17 cellular contexts compared by ENCODE assay signal in the genomic region with DNA sequence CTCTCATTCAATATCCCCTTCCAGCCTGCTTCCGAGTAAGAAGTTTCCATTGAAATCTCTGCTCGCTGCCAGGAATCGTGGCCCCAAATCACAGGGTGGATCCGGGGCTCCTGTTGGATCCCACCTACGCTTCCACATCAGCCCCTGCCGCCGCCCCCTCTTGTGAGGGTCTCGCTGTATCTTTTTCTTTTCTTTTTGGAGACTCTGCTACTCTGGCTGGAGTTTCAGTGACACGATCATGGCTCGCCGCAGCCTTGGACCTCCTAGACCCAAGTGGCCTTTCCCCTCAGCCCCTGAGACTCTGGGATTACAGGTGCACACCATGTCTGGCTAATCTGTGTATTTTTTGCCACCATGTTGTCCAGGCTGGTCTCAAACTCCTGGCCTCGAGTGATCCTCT.
"Had no signal": no experiment of that assay in that cellular context is flagged by ENCODE, and none has a peak within 500 bp of the region (broad histone marks: within the 10 kb centered on the region; RNA-seq: fewer than 3 reads in every experiment).

No MANE protein-coding gene starts in this region.

- H3K9me3 ChIP-seq: body of pancreas, gastroesophageal sphincter, thoracic aorta had no signal

- H3K9me3 Mint-ChIP-seq: activated CD4-positive, alpha-beta memory T cell treated with anti-CD3 and anti-CD28 coated beads, Interleukin-2, amount 10 ng/mL, durations not matched to agents 7 days and 5 days; activated T-helper 1 cell treated with anti-CD3 and anti-CD28 coated beads, Interleukin-12 subunit alpha, Interleukin-12 subunit beta, Interleukin-2, Interleukin-4 antibody, amounts not matched to agents 30 ng/mL and 10 ng/mL and 1 ng/mL, durations not matched to agents 14 hours and 24 hours and 36 hours; stimulated activated memory B cell treated with anti-CD40 and anti-IgM and Interleukin-4, amounts not matched to agents 10 μg/mL and 1 μg/mL and 100 μg/mL, for 72 hours had no signal

- H3K27me3 ChIP-seq: body of pancreas, upper lobe of left lung had no signal

- H3K4me1 ChIP-seq: gastroesophageal sphincter, upper lobe of left lung had no signal

- H3K36me3 ChIP-seq: gastroesophageal sphincter, stomach, thoracic aorta, upper lobe of left lung had no signal

- H3K36me3 Mint-ChIP-seq: activated CD8-positive, alpha-beta memory T cell treated with anti-CD3 and anti-CD28 coated beads, Interleukin-2, amount 10 ng/mL, durations not matched to agents 7 days and 5 days; memory B cell; stimulated activated memory B cell treated with anti-CD40 and anti-IgM and Interleukin-4, amounts not matched to agents 10 μg/mL and 1 μg/mL and 100 μg/mL, for 72 hours had no signal

- H3K27ac Mint-ChIP-seq: activated CD4-positive, alpha-beta memory T cell treated with anti-CD3 and anti-CD28 coated beads, Interleukin-2, amount 10 ng/mL, durations not matched to agents 7 days and 5 days; activated CD8-positive, alpha-beta memory T cell treated with anti-CD3 and anti-CD28 coated beads, Interleukin-2, amount 10 ng/mL, durations not matched to agents 7 days and 5 days; activated naive CD8-positive, alpha-beta T cell treated with anti-CD3 and anti-CD28 coated beads, Interleukin-2, amount 50 U/mL, for 24 hours; activated T-helper 1 cell treated with anti-CD3 and anti-CD28 coated beads, Interleukin-12 subunit alpha, Interleukin-12 subunit beta, Interleukin-2, Interleukin-4 antibody, amounts not matched to agents 30 ng/mL and 10 ng/mL and 1 ng/mL, durations not matched to agents 14 hours and 24 hours and 36 hours; memory B cell; stimulated activated memory B cell treated with anti-CD40 and anti-IgM and Interleukin-4, amounts not matched to agents 10 μg/mL and 1 μg/mL and 100 μg/mL, for 72 hours had no signal

- ATAC-seq: gastroesophageal sphincter, left colon had no signal

- H3K4me3 Mint-ChIP-seq: activated CD4-positive, alpha-beta memory T cell treated with anti-CD3 and anti-CD28 coated beads, Interleukin-2, amount 10 ng/mL, durations not matched to agents 7 days and 5 days; activated CD8-positive, alpha-beta memory T cell treated with anti-CD3 and anti-CD28 coated beads, Interleukin-2, amount 10 ng/mL, durations not matched to agents 7 days and 5 days; activated naive CD8-positive, alpha-beta T cell treated with anti-CD3 and anti-CD28 coated beads, Interleukin-2, amount 50 U/mL, for 24 hours; activated T-helper 1 cell treated with anti-CD3 and anti-CD28 coated beads, Interleukin-12 subunit alpha, Interleukin-12 subunit beta, Interleukin-2, Interleukin-4 antibody, amounts not matched to agents 30 ng/mL and 10 ng/mL and 1 ng/mL, durations not matched to agents 14 hours and 24 hours and 36 hours; memory B cell; stimulated activated memory B cell treated with anti-CD40 and anti-IgM and Interleukin-4, amounts not matched to agents 10 μg/mL and 1 μg/mL and 100 μg/mL, for 72 hours had no signal

- H3K4me1 Mint-ChIP-seq: memory B cell; stimulated activated memory B cell treated with anti-CD40 and anti-IgM and Interleukin-4, amounts not matched to agents 10 μg/mL and 1 μg/mL and 100 μg/mL, for 72 hours had no signal

- H3K4me3 ChIP-seq: body of pancreas, gastroesophageal sphincter, smooth muscle cell, stomach, thoracic aorta, upper lobe of left lung had no signal

- DNase-seq: activated CD4-positive, alpha-beta memory T cell treated with anti-CD3 and anti-CD28 coated beads, Interleukin-2, amount 10 ng/mL, durations not matched to agents 7 days and 5 days; activated CD8-positive, alpha-beta memory T cell treated with anti-CD3 and anti-CD28 coated beads, Interleukin-2, amount 10 ng/mL, durations not matched to agents 7 days and 5 days; activated gamma-delta T cell; activated naive CD4-positive, alpha-beta T cell treated with anti-CD3 and anti-CD28 coated beads, Interleukin-2, amount 50 U/mL, for 16 hours; activated naive CD8-positive, alpha-beta T cell treated with anti-CD3 and anti-CD28 coated beads, Interleukin-2, amount 50 U/mL, for 24 hours; left colon; stimulated activated CD4-positive, alpha-beta T cell treated with anti-CD3 and anti-CD28 coated beads, Interleukin-15, amount 100 ng/mL, for 24 hours; stomach; T-helper 1 cell; upper lobe of left lung had no signal

- H3K27ac ChIP-seq: body of pancreas, gastroesophageal sphincter, stomach, thoracic aorta, upper lobe of left lung had no signal
